ENCODE assay signal across 19 cellular contexts in the genomic region with DNA sequence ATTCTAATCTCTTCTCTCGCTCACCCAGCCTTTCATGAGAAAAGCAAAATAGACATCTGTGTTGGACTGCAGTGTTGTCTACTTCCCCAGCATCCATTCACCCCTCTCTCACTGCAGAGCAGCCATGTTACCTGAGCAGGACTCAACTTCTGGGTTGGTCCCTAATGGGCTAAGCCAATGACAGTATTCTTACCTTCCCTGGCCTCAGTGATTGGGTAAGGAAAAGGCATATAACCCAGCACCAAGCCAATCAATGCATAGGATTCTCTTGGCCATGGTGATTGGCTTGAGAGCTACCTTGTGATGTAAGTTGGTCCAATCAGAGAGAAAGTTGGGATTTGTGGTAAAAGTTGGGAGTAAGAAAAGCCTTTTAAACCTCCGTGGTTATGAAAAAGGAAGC.
DNase-seq lines count a peak whose midpoint lies in the region; ATAC-seq and TF ChIP-seq lines count a peak whose summit lies in the region.
"Had no signal": no experiment of that assay in that cellular context is flagged by ENCODE, and none has a peak within 500 bp of the region (broad histone marks: within the 10 kb centered on the region; RNA-seq: fewer than 3 reads in every experiment).

No MANE protein-coding gene starts in this region.

- H3K4me1 Mint-ChIP-seq in WTC11 (peaks cover 39% of the 10 kb centered on the region), nephron (peaks cover 23% of the 10 kb centered on the region)
- H3K4me1 Mint-ChIP-seq in CD8-positive, alpha-beta T cell (ENCODE audit: low read depth) = no peaks in the 10 kb centered on the region
- H3K4me1 Mint-ChIP-seq: CD4-positive, CD25-positive, alpha-beta regulatory T cell; IgD-negative memory B cell had no signal

- peaks cover 22% of the 10 kb centered on the region for H3K9me3 Mint-ChIP-seq in WTC11
- H3K9me3 Mint-ChIP-seq in nephron = peaks cover 8% of the 10 kb centered on the region
- peaks cover 5% of the 10 kb centered on the region for H3K9me3 Mint-ChIP-seq in CD8-positive, alpha-beta T cell

- no peak overlapping the region for H3K4me3 ChIP-seq in Karpas-422 (ENCODE audit: low read length)
- H3K4me3 ChIP-seq in CD8-positive, alpha-beta T cell (ENCODE audit: low read depth, low read length) = no peak overlapping the region
- H3K4me3 ChIP-seq: GM23338 had no signal

- H3K27ac Mint-ChIP-seq in WTC11 (no peak overlapping the region), nephron (peak overlapping the region in 2 of 3 experiments; percentile 30 to 37)
- H3K27ac Mint-ChIP-seq in CD8-positive, alpha-beta T cell = no peak overlapping the region
- H3K27ac Mint-ChIP-seq: CD4-positive, CD25-positive, alpha-beta regulatory T cell; GM23338; HFFc6; IgD-negative memory B cell had no signal

- peak; percentile 40 for DNase-seq in Karpas-422
- no peak for DNase-seq in WTC11 (ENCODE audit: low spot score)
- DNase-seq in CD8-positive, alpha-beta T cell = no peak
- no peak for DNase-seq in T1000 (lab: John Stamatoyannopoulos, UW)
- no peak for DNase-seq in dermis blood vessel endothelial cell
- DNase-seq: ACHN; C1 segment of cervical spinal cord; CD4-positive, CD25-positive, alpha-beta regulatory T cell; DMS153; DMS79; GDM1; HCEC 1CT; HFFc6 had no signal

- H3K79me2 ChIP-seq in Karpas-422 (ENCODE audit: low read length) = no peaks in the 10 kb centered on the region

- H3K27me3 Mint-ChIP-seq in WTC11 (ENCODE audit: low read depth) = no peaks in the 10 kb centered on the region; the same call in 1 of the 2 replicates
- no peaks in the 10 kb centered on the region for H3K27me3 Mint-ChIP-seq in nephron (ENCODE audit: low read depth)
- peaks cover 35% of the 10 kb centered on the region for H3K27me3 Mint-ChIP-seq in CD8-positive, alpha-beta T cell (ENCODE audit: low read depth)

- intact Hi-C loops in CD8-positive, alpha-beta T cell (cut with DNase I, micrococcal nuclease) = no loop called here

- no peaks in the 10 kb centered on the region for H3K4me1 ChIP-seq in Karpas-422 (ENCODE audit: low read length)
- H3K4me1 ChIP-seq in CD8-positive, alpha-beta T cell (ENCODE audit: insufficient read depth, low read length) = no peaks in the 10 kb centered on the region

- no peaks in the 10 kb centered on the region for H3K27me3 ChIP-seq in Karpas-422 (ENCODE audit: low read length)
- H3K27me3 ChIP-seq in CD8-positive, alpha-beta T cell (ENCODE audit: insufficient read depth, low read length) = no peaks in the 10 kb centered on the region
- H3K27me3 ChIP-seq: BE2C had no signal

- CTCF ChIA-PET in WTC11 (lab: Charles Lee) = interaction anchor here (0.6 kb wide), 1 partner anchor 857 kb away, joined by 3 read pairs; a partner anchor contains a TSS
- CTCF ChIA-PET in CD8-positive, alpha-beta T cell (lab: Charles Lee) = no interaction called here

- peak; percentile 20 for ATAC-seq in WTC11
- no peak for ATAC-seq in HG02938 (IDR thresholded peaks at IDR 0.05; ENCODE audit: unreplicated experiment)
- no peak for ATAC-seq in CD8-positive, alpha-beta T cell
- ATAC-seq: GM23338, HepG2 had no signal

- H3K4me3 Mint-ChIP-seq in WTC11 (no peak overlapping the region), nephron (no peak overlapping the region)
- H3K4me3 Mint-ChIP-seq in CD8-positive, alpha-beta T cell = no peak overlapping the region
- H3K4me3 Mint-ChIP-seq: CD4-positive, CD25-positive, alpha-beta regulatory T cell; GM23338; HFFc6; IgD-negative memory B cell had no signal

- H3K9ac ChIP-seq in Karpas-422 (ENCODE audit: low read length) = no peak overlapping the region

- no peaks in the 10 kb centered on the region for H3K9me2 ChIP-seq in Karpas-422 (replicated peaks; ENCODE audit: insufficient read depth, low read length)

- no peak overlapping the region for H2AFZ ChIP-seq in Karpas-422 (ENCODE audit: low read length)
- H2AFZ ChIP-seq: GM23338 had no signal

- no peaks in the 10 kb centered on the region for H4K20me1 ChIP-seq in Karpas-422 (ENCODE audit: insufficient read depth, low read depth, low read length)

- H3K4me2 ChIP-seq in Karpas-422 (ENCODE audit: low read depth, low read length, poor library complexity, severe bottlenecking) = no peak overlapping the region
- H3K4me2 ChIP-seq: GM23338 had no signal

- POLR2A ChIA-PET in WTC11 (lab: Charles Lee) = no interaction called here
- POLR2A ChIA-PET in CD8-positive, alpha-beta T cell (lab: Charles Lee) = no interaction called here

- no peaks in the 10 kb centered on the region for H3K9me3 ChIP-seq in Karpas-422 (ENCODE audit: low read length)
- H3K9me3 ChIP-seq in CD8-positive, alpha-beta T cell (ENCODE audit: low read length) = no peaks in the 10 kb centered on the region
- H3K9me3 ChIP-seq: BE2C had no signal

- H3K36me3 Mint-ChIP-seq in WTC11 (peaks cover 7% of the 10 kb centered on the region; the same call in 1 of the 2 replicates), nephron (ENCODE audit: low read depth) (no peaks in the 10 kb centered on the region)
- no peaks in the 10 kb centered on the region for H3K36me3 Mint-ChIP-seq in CD8-positive, alpha-beta T cell
- H3K36me3 Mint-ChIP-seq: CD4-positive, CD25-positive, alpha-beta regulatory T cell; IgD-negative memory B cell had no signal

- no peaks in the 10 kb centered on the region for H3K36me3 ChIP-seq in Karpas-422 (ENCODE audit: insufficient read depth, low read length)
- H3K36me3 ChIP-seq in CD8-positive, alpha-beta T cell (ENCODE audit: insufficient read depth, low read length) = no peaks in the 10 kb centered on the region
- H3K36me3 ChIP-seq: BE2C had no signal

- H3K27ac ChIP-seq in Karpas-422 (ENCODE audit: low read length) = no peak overlapping the region
- H3K27ac ChIP-seq in CD8-positive, alpha-beta T cell (ENCODE audit: low read depth, low read length) = no peak overlapping the region

- TF ChIP-seq CTCF in WTC11 (IDR thresholded peaks at IDR 0.05) (no peak), nephron (IDR thresholded peaks at IDR 0.05; ENCODE audit: unreplicated experiment in 3 of 3) (no peak)
- no peak for TF ChIP-seq CTCF in CD8-positive, alpha-beta T cell (IDR thresholded peaks at IDR 0.05)

TF ChIP-seq in WTC11, 78 proteins besides CTCF, POLR2A, EP300 and RAD21:
- TF ChIP-seq NFYB (CRISPR knock-in tag; conservative IDR thresholded peaks at IDR 0.05; ENCODE audit: low read depth) = 0 out of 2 replicates have a peak, but pooled peaks have one; percentile 26
- TF ChIP-seq, protein P1, sequence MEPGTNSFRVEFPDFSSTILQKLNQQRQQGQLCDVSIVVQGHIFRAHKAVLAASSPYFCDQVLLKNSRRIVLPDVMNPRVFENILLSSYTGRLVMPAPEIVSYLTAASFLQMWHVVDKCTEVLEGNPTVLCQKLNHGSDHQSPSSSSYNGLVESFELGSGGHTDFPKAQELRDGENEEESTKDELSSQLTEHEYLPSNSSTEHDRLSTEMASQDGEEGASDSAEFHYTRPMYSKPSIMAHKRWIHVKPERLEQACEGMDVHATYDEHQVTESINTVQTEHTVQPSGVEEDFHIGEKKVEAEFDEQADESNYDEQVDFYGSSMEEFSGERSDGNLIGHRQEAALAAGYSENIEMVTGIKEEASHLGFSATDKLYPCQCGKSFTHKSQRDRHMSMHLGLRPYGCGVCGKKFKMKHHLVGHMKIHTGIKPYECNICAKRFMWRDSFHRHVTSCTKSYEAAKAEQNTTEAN (CRISPR knock-in tag; IDR thresholded peaks at IDR 0.05) = no peak

Comparison
In these comparisons a context has a peak if more than half of its experiments do, and no peak if none do; other contexts are left out.
1. H3K27ac Mint-ChIP-seq: peak in nephron (2 of 3); none in WTC11 (single experiment) and CD8-positive, alpha-beta T cell (single experiment).